ENCODE assay signal across 8 cellular contexts in genomic region chr5:148733601-148734438, GRCh38.
DNase-seq lines count a peak whose midpoint lies in the region; ATAC-seq lines count a peak whose summit lies in the region.

No MANE protein-coding gene starts in this region.

- H3K18ac ChIP-seq in mesenchymal stem cell (ENCODE audit: low read depth in 1 of 2, low read length in 2 of 2) = peak overlapping the region in 1 of 2 experiments; percentile 35

- H2AFZ ChIP-seq in mesenchymal stem cell (ENCODE audit: low read depth, low read length) = no peak overlapping the region

- 32% methylated on average over 11 of the region's 11 CpGs for WGBS in mesenchymal stem cell

- peak overlapping the region in 1 of 2 experiments; percentile 74 for H2BK12ac ChIP-seq in mesenchymal stem cell (ENCODE audit: low read length in 2 of 2)

- H3K27me3 Mint-ChIP-seq in CD8-positive, alpha-beta memory T cell = peaks cover 4 to 14% of the 10 kb centered on the region in 2 donors
- peaks cover 7% of the 10 kb centered on the region for H3K27me3 Mint-ChIP-seq in activated CD4-positive, alpha-beta memory T cell treated with anti-CD3 and anti-CD28 coated beads for 36 hours

- peak overlapping the region; percentile 19 for H4K8ac ChIP-seq in mesenchymal stem cell (ENCODE audit: low read length)

- no peaks in the 10 kb centered on the region for H3K36me3 Mint-ChIP-seq in CD8-positive, alpha-beta memory T cell
- H3K36me3 Mint-ChIP-seq in activated CD4-positive, alpha-beta memory T cell treated with anti-CD3 and anti-CD28 coated beads for 36 hours = no peaks in the 10 kb centered on the region

- peaks cover 10 to 23% (median 18%) of the 10 kb centered on the region in 3 donors for H3K4me1 Mint-ChIP-seq in CD8-positive, alpha-beta memory T cell
- peaks cover 12% of the 10 kb centered on the region for H3K4me1 Mint-ChIP-seq in activated CD4-positive, alpha-beta memory T cell treated with anti-CD3 and anti-CD28 coated beads for 36 hours (ENCODE audit: low read depth)

- no peak overlapping the region for H3K4me3 ChIP-seq in CD8-positive, alpha-beta memory T cell (ENCODE audit: low read length)
- H3K4me3 ChIP-seq in effector memory CD4-positive, alpha-beta T cell (ENCODE audit: insufficient read depth, low read depth, low read length, poor library complexity, severe bottlenecking) = no peak overlapping the region
- no peak overlapping the region for H3K4me3 ChIP-seq in mesenchymal stem cell (ENCODE audit: insufficient read depth in 1 of 2, low read depth in 1 of 2, low read length in 2 of 2)

- no peaks in the 10 kb centered on the region for H3K4me1 ChIP-seq in CD8-positive, alpha-beta memory T cell (ENCODE audit: insufficient read depth, low read length)
- no peaks in the 10 kb centered on the region for H3K4me1 ChIP-seq in effector memory CD4-positive, alpha-beta T cell (ENCODE audit: control insufficient read depth, insufficient read depth, low read length, poor library complexity, severe bottlenecking)
- peaks cover 4% of the 10 kb centered on the region for H3K4me1 ChIP-seq in mesenchymal stem cell (ENCODE audit: control insufficient read depth, insufficient read depth, low read depth, low read length)

- no peak overlapping the region for H2BK5ac ChIP-seq in mesenchymal stem cell (ENCODE audit: low read depth, low read length, poor library complexity, severe bottlenecking)

- H2BK120ac ChIP-seq in mesenchymal stem cell (ENCODE audit: low read depth, low read length) = no peak overlapping the region

- H3K4me3 Mint-ChIP-seq in CD8-positive, alpha-beta memory T cell = peak overlapping the region in 1 of 7 donors; percentile 40
- no peak overlapping the region for H3K4me3 Mint-ChIP-seq in activated CD4-positive, alpha-beta memory T cell treated with anti-CD3 and anti-CD28 coated beads for 36 hours

- CTCF ChIA-PET in CD8-positive, alpha-beta memory T cell (lab: Charles Lee) = interaction anchor here (0.9 to 15.9 kb wide), 21 partner anchors 8 to 392 kb away, joined by 3 to 249 read pairs (median 4); no protein-coding TSS in a partner anchor
- CTCF ChIA-PET in activated CD4-positive, alpha-beta memory T cell treated with anti-CD3 and anti-CD28 coated beads for 36 hours (lab: Charles Lee) = interaction anchor here (0.6 to 17.8 kb wide), 52 partner anchors 8 to 555 kb away, joined by 3 to 393 read pairs (median 4); partner anchors contain the start of genes ABLIM3 and ADRB2

- no peak overlapping the region for H2AK5ac ChIP-seq in mesenchymal stem cell (ENCODE audit: low read length, severe bottlenecking)

- no peaks in the 10 kb centered on the region for H3K9me3 Mint-ChIP-seq in CD8-positive, alpha-beta memory T cell
- no peaks in the 10 kb centered on the region for H3K9me3 Mint-ChIP-seq in activated CD4-positive, alpha-beta memory T cell treated with anti-CD3 and anti-CD28 coated beads for 36 hours

- H3K9ac ChIP-seq in mesenchymal stem cell (ENCODE audit: low read length) = peak overlapping the region; percentile 50

- H2BK15ac ChIP-seq in mesenchymal stem cell (ENCODE audit: low read depth, poor library complexity, severe bottlenecking) = no peak overlapping the region

- H3K36me3 ChIP-seq in CD8-positive, alpha-beta memory T cell (ENCODE audit: insufficient read depth, low read length) = no peaks in the 10 kb centered on the region
- H3K36me3 ChIP-seq in effector memory CD4-positive, alpha-beta T cell (ENCODE audit: control insufficient read depth, insufficient read depth, low read length) = no peaks in the 10 kb centered on the region
- no peaks in the 10 kb centered on the region for H3K36me3 ChIP-seq in mesenchymal stem cell (ENCODE audit: control insufficient read depth in 1 of 2, insufficient read depth in 2 of 2, low read depth in 1 of 2, low read length in 2 of 2)

- peak; percentile 45 to 77 (median 61) for DNase-seq in CD8-positive, alpha-beta memory T cell
- DNase-seq in HCEC 1CT (peak; percentile 64), NCI-H69 (lab: John Stamatoyannopoulos, UW) (peak; percentile 88), mesenchymal stem cell (peak; percentile 84)
- peak; percentile 74 for DNase-seq in activated CD4-positive, alpha-beta memory T cell treated with anti-CD3 and anti-CD28 coated beads for 36 hours
- peak; percentile 25 to 63 (median 45) for DNase-seq in effector memory CD4-positive, alpha-beta T cell
- peak; percentile 19 for DNase-seq in stimulated activated CD8-positive, alpha-beta memory T cell treated with anti-CD3 and anti-CD28 coated beads, Interleukin-15, amount 100 ng/mL, for 24 hours (ENCODE audit: low read depth)

- intact Hi-C loops in activated CD4-positive, alpha-beta memory T cell treated with anti-CD3 and anti-CD28 coated beads for 36 hours (cut with micrococcal nuclease) = loop anchor here (1.0 to 5.0 kb wide), 5 partner anchors 93 to 380 kb away; partner anchors contain the start of gene ADRB2

- H4K91ac ChIP-seq in mesenchymal stem cell (ENCODE audit: low read length) = no peak overlapping the region

- H3K14ac ChIP-seq in mesenchymal stem cell (ENCODE audit: low read length in 2 of 2) = no peak overlapping the region

- H3K9me3 ChIP-seq in CD8-positive, alpha-beta memory T cell (ENCODE audit: low read length) = no peaks in the 10 kb centered on the region
- H3K9me3 ChIP-seq in effector memory CD4-positive, alpha-beta T cell (ENCODE audit: control insufficient read depth, low read length) = no peaks in the 10 kb centered on the region
- no peaks in the 10 kb centered on the region for H3K9me3 ChIP-seq in mesenchymal stem cell (ENCODE audit: control insufficient read depth, low read length)

- POLR2A ChIA-PET in CD8-positive, alpha-beta memory T cell (lab: Charles Lee) = no interaction called here
- POLR2A ChIA-PET in activated CD4-positive, alpha-beta memory T cell treated with anti-CD3 and anti-CD28 coated beads for 36 hours (lab: Charles Lee) = no interaction called here

- no peak overlapping the region for H3K23ac ChIP-seq in mesenchymal stem cell (ENCODE audit: low read length in 2 of 2)

- H3K4me2 ChIP-seq in mesenchymal stem cell (ENCODE audit: low read length, poor library complexity, severe bottlenecking) = no peak overlapping the region

- no peak overlapping the region for H3K4ac ChIP-seq in mesenchymal stem cell (ENCODE audit: low read depth in 1 of 2, low read length in 2 of 2)

- peak overlapping the region in 1 of 8 donors; percentile 3 for H3K27ac Mint-ChIP-seq in CD8-positive, alpha-beta memory T cell
- no peak overlapping the region for H3K27ac Mint-ChIP-seq in activated CD4-positive, alpha-beta memory T cell treated with anti-CD3 and anti-CD28 coated beads for 36 hours

- ATAC-seq in GM18519 (IDR thresholded peaks at IDR 0.05; ENCODE audit: low FRiP score, unreplicated experiment) = no peak

- no peaks in the 10 kb centered on the region for H3K79me1 ChIP-seq in mesenchymal stem cell (replicated peaks; ENCODE audit: low read length, poor library complexity, severe bottlenecking)

- no peak overlapping the region for H3K27ac ChIP-seq in CD8-positive, alpha-beta memory T cell (ENCODE audit: low read depth, low read length)
- no peak overlapping the region for H3K27ac ChIP-seq in effector memory CD4-positive, alpha-beta T cell (ENCODE audit: insufficient read depth, low read length, poor library complexity, severe bottlenecking)
- H3K27ac ChIP-seq in mesenchymal stem cell (ENCODE audit: low read length, poor library complexity, severe bottlenecking) = no peak overlapping the region

- H3K27me3 ChIP-seq in CD8-positive, alpha-beta memory T cell (ENCODE audit: insufficient read depth, low read length, poor library complexity, severe bottlenecking) = no peaks in the 10 kb centered on the region
- no peaks in the 10 kb centered on the region for H3K27me3 ChIP-seq in effector memory CD4-positive, alpha-beta T cell (replicated peaks; ENCODE audit: control insufficient read depth, insufficient read depth, low read length, poor library complexity, severe bottlenecking)
- peaks cover 0 to 7% of the 10 kb centered on the region in 2 experiments for H3K27me3 ChIP-seq in mesenchymal stem cell (ENCODE audit: control insufficient read depth in 1 of 2, insufficient read depth in 1 of 2, low read length in 2 of 2)

Comparison
In these comparisons a context has a peak if more than half of its experiments do, and no peak if none do; other contexts are left out.
1. DNase-seq: peak in every context shown above with its lines; median percentile 88 in NCI-H69; 84 in mesenchymal stem cell; 74 in activated CD4-positive, alpha-beta memory T cell treated with anti-CD3 and anti-CD28 coated beads for 36 hours; 64 in HCEC 1CT; 61 in CD8-positive, alpha-beta memory T cell; 45 in effector memory CD4-positive, alpha-beta T cell; 19 in stimulated activated CD8-positive, alpha-beta memory T cell treated with anti-CD3 and anti-CD28 coated beads, Interleukin-15, amount 100 ng/mL, for 24 hours.